Comparison of ENCODE assay signal across 8 cellular contexts in genomic region chr5:172958268-172959046, GRCh38. TPM values are rescaled to one million over a fixed set of nuclear protein-coding genes. Genes with fewer than 3 reads are reported as not detected.
DNase-seq lines count a peak whose midpoint lies in the region; ATAC-seq and TF ChIP-seq lines count a peak whose summit lies in the region.

No MANE protein-coding gene starts in this region.

- intact Hi-C loops in stomach (cut with DNase I; ENCODE audit: low total_unique reads): loop anchor here (10.0 kb wide), 1 partner anchor 504 kb away; the partner anchor contains the start of gene SH3PXD2B

- no peaks in the 10 kb centered on the region for H3K9me3 ChIP-seq in neuron (ENCODE audit: low read length)
- H3K9me3 ChIP-seq in stomach: no peaks in the 10 kb centered on the region

- peak; percentile 60 for DNase-seq in ACHN
- peak; percentile 76 for DNase-seq in RPMI8226
- peak; percentile 52 for DNase-seq in activated effector memory CD4-positive, alpha-beta T cell treated with Interleukin-2 at 50 U/mL for 16 hours
- DNase-seq in foreskin fibroblast: peak in 1 of 2 donors; percentile 82
- DNase-seq in stomach: peak; percentile 76

- 2 to 5% (median 4%) methylated on average over 38 to 55 of the region's 55 CpGs for WGBS in stomach, 5 donors

- TF ChIP-seq POLR2A in stomach (IDR thresholded peaks at IDR 0.05): no peak

- H3K27me3 ChIP-seq in neuron (ENCODE audit: insufficient read depth, low read length): no peaks in the 10 kb centered on the region
- H3K27me3 ChIP-seq in stomach: no peaks in the 10 kb centered on the region

- H3K4me1 ChIP-seq in neuron (ENCODE audit: insufficient read depth, low read length) (peaks cover 9% of the 10 kb centered on the region), stomach (peaks cover 17 to 44% (median 28%) of the 10 kb centered on the region in 4 donors)

- TF ChIP-seq CTCF in foreskin fibroblast (IDR thresholded peaks at IDR 0.05; ENCODE audit: low read depth, low read length): no peak
- TF ChIP-seq CTCF in stomach (IDR thresholded peaks at IDR 0.05): no peak

- peaks cover 5% of the 10 kb centered on the region for H3K36me3 ChIP-seq in neuron (ENCODE audit: insufficient read depth, low read length)
- peaks cover 0 to 24% (median 19%) of the 10 kb centered on the region in 4 donors for H3K36me3 ChIP-seq in stomach

- peak overlapping the region; percentile 77 to 91 (median 86) for H3K27ac ChIP-seq in stomach

- ATAC-seq in GM19043 (IDR thresholded peaks at IDR 0.05; ENCODE audit: low read depth, unreplicated experiment) (peak; percentile 50), HG03354 (IDR thresholded peaks at IDR 0.05; ENCODE audit: poor library complexity, severe bottlenecking, unreplicated experiment) (peak; percentile 73)

- in situ Hi-C loops in ACHN (cut with HindIII; ENCODE audit: low pct_ligation_motif_present, low pct_unique_long_range_greater_than_20kb, low sequenced_read_pairs): no loop called here

- H2AFZ ChIP-seq in neuron (ENCODE audit: low read depth, low read length): peak overlapping the region; percentile 63

- no peak for TF ChIP-seq EP300 in stomach (IDR thresholded peaks at IDR 0.05)

- peak overlapping the region; percentile 99 to 100 for H3K4me3 ChIP-seq in foreskin fibroblast (ENCODE audit: low read depth in 1 of 2, low read length in 2 of 2)
- H3K4me3 ChIP-seq in neuron (ENCODE audit: low read length): peak overlapping the region; percentile 70
- peak overlapping the region; percentile 81 to 94 (median 86) for H3K4me3 ChIP-seq in stomach

RNA-seq across cellular contexts. Expression of gene RPL26L1, which starts 0.8 kb away (rescaled TPM):
- total RNA-seq in stomach: 10 to 100 TPM in 4 of 5 donors, 1 to 10 TPM in 1; 7.0 to 51.6 (median 21.9) TPM
- polyA plus RNA-seq in stomach: 10 to 100 TPM; 39.9 to 62.1 (median 60.8) TPM

RNA-seq across cellular contexts. Expression of gene ATP6V0E1, which starts 25.1 kb away (rescaled TPM):
- total RNA-seq in stomach: 100 to 1,000 TPM in 4 of 5 donors, 10 to 100 TPM in 1; 18.0 to 134 (median 127) TPM
- polyA plus RNA-seq in stomach: 100 to 1,000 TPM; 158 to 328 (median 246) TPM
